13 cellular contexts compared by ENCODE assay signal in genomic region chr3:90015688-90016356, GRCh38.
DNase-seq lines count a peak whose midpoint lies in the region; ATAC-seq and TF ChIP-seq lines count a peak whose summit lies in the region.
"Had no signal": no experiment of that assay in that cellular context is flagged by ENCODE, and none has a peak within 500 bp of the region (broad histone marks: within the 10 kb centered on the region; RNA-seq: fewer than 3 reads in every experiment).

No MANE protein-coding gene starts in this region.

- TF ChIP-seq CTCF in brain (conservative IDR thresholded peaks at IDR 0.05) (no peak), esophagus squamous epithelium (IDR thresholded peaks at IDR 0.05) (no peak)

- peaks cover 0 to 5% (median 0%) of the 10 kb centered on the region in 5 experiments for H3K9me3 Mint-ChIP-seq in brain

- H3K36me3 ChIP-seq in ACC112 (ENCODE audit: insufficient read depth, low read length) (no peaks in the 10 kb centered on the region), esophagus squamous epithelium (no peaks in the 10 kb centered on the region)

- H3K4me3 Mint-ChIP-seq in brain: peak overlapping the region in 2 of 5 experiments; percentile 22
- H3K4me3 Mint-ChIP-seq: activated naive CD8-positive, alpha-beta T cell; HFFc6; natural killer cell treated with Interleukin-12 subunit alpha and Interleukin-12 subunit beta and Interleukin-15 and Interleukin-18, amount 100 ng/mL, for 72 hours had no signal

- peak overlapping the region in 3 of 5 experiments; percentile 50 to 93 (median 88) for H3K27ac Mint-ChIP-seq in brain
- H3K27ac Mint-ChIP-seq: activated naive CD8-positive, alpha-beta T cell; HFFc6; natural killer cell treated with Interleukin-12 subunit alpha and Interleukin-12 subunit beta and Interleukin-15 and Interleukin-18, amount 100 ng/mL, for 72 hours had no signal

- H3K4me1 ChIP-seq in ACC112 (ENCODE audit: control insufficient read depth, insufficient read depth, low read length, unreplicated experiment) (peaks cover 27% of the 10 kb centered on the region), esophagus squamous epithelium (no peaks in the 10 kb centered on the region)

- no peaks in the 10 kb centered on the region for H3K9me3 ChIP-seq in esophagus squamous epithelium

- 34 to 51% methylated on average over 4 of the region's 4 CpGs for WGBS in esophagus squamous epithelium, 2 donors

- no peaks in the 10 kb centered on the region for H3K36me3 Mint-ChIP-seq in brain
- H3K36me3 Mint-ChIP-seq: activated naive CD8-positive, alpha-beta T cell; natural killer cell treated with Interleukin-12 subunit alpha and Interleukin-12 subunit beta and Interleukin-15 and Interleukin-18, amount 100 ng/mL, for 72 hours had no signal

- H3K79me2 ChIP-seq in ACC112 (ENCODE audit: control insufficient read depth, insufficient read depth, low read length, unreplicated experiment): no peaks in the 10 kb centered on the region

- H3K27me3 Mint-ChIP-seq in brain: no peaks in the 10 kb centered on the region
- H3K27me3 Mint-ChIP-seq: activated naive CD8-positive, alpha-beta T cell; natural killer cell treated with Interleukin-12 subunit alpha and Interleukin-12 subunit beta and Interleukin-15 and Interleukin-18, amount 100 ng/mL, for 72 hours had no signal

- TF ChIP-seq POLR2A in esophagus squamous epithelium (IDR thresholded peaks at IDR 0.05): no peak

- no peak overlapping the region; the same call in 1 of the 2 replicates for H3K4me3 ChIP-seq in ACC112 (ENCODE audit: low read depth, low read length)
- no peak overlapping the region for H3K4me3 ChIP-seq in esophagus squamous epithelium

- intact Hi-C loops in esophagus squamous epithelium (cut with DNase I): no loop called here

- H2AFZ ChIP-seq in ACC112 (ENCODE audit: low read length, unreplicated experiment): peak overlapping the region; percentile 48

- peak overlapping the region; percentile 87 for H3K27ac ChIP-seq in ACC112 (ENCODE audit: low read depth, low read length)
- H3K27ac ChIP-seq in esophagus squamous epithelium: no peak overlapping the region

- H3K27me3 ChIP-seq in ACC112 (ENCODE audit: insufficient read depth, low read length) (no peaks in the 10 kb centered on the region), esophagus squamous epithelium (no peaks in the 10 kb centered on the region)

- H3K4me1 Mint-ChIP-seq in brain: peaks cover 31% of the 10 kb centered on the region

- no peak for ATAC-seq in GM19463 (IDR thresholded peaks at IDR 0.05; ENCODE audit: unreplicated experiment)
- ATAC-seq in GM21423 (IDR thresholded peaks at IDR 0.05; ENCODE audit: unreplicated experiment): no peak
- ATAC-seq in HG02870 (IDR thresholded peaks at IDR 0.05; ENCODE audit: unreplicated experiment): no peak
- ATAC-seq: HepG2; natural killer cell treated with Interleukin-12 subunit alpha and Interleukin-12 subunit beta and Interleukin-15 and Interleukin-18, amount 100 ng/mL, for 72 hours had no signal

- peak; percentile 4 for DNase-seq in HT1080 (ENCODE audit: low read depth)
- DNase-seq in iPS-NIHi11 (ENCODE audit: low spot score): peak; percentile 11
- DNase-seq in esophagus squamous epithelium (lab: John Stamatoyannopoulos, UW): no peak
- DNase-seq: HFFc6, NCI-H526 treated with DMSO at 0.1 percent for 48 hours had no signal
